1 cellular context compared by ENCODE assay signal in genomic region chr16:18789850-18790706, GRCh38.
TF ChIP-seq lines count a peak whose summit lies in the region.

Gene RPS15A (minus strand): TSS chr16:18790334. CDS start chr16:18789113, 1,221 bp downstream.

TF ChIP-seq in HEK293, 187 proteins besides CTCF, POLR2A, EP300 and RAD21 (continued from another document and continues in another):
- TF ChIP-seq ZBTB20 (tag by site-specific recombination; IDR thresholded peaks at IDR 0.05), result peak; percentile 46; the same call in 1 of the 2 replicates
- no peak for TF ChIP-seq ZBTB6 (tag by site-specific recombination; IDR thresholded peaks at IDR 0.05)
- no peak for TF ChIP-seq REST (tag by site-specific recombination; IDR thresholded peaks at IDR 0.05)
- TF ChIP-seq ZNF561 (tag by site-specific recombination; IDR thresholded peaks at IDR 0.05; ENCODE audit: borderline replicate concordance), result 0 out of 2 replicates have a peak, but pooled peaks have one; percentile 43
- 0 out of 2 replicates have a peak, but pooled peaks have one; percentile 36 for TF ChIP-seq ZNF366 (tag by site-specific recombination; conservative IDR thresholded peaks at IDR 0.05)
- TF ChIP-seq BCL6B (tag by site-specific recombination; IDR thresholded peaks at IDR 0.05), result no peak
- peak; percentile 4; the same call in 1 of the 2 replicates for TF ChIP-seq ZBTB7A (tag by site-specific recombination; IDR thresholded peaks at IDR 0.05; ENCODE audit: low read depth)
- no peak for TF ChIP-seq ZNF701 (tag by site-specific recombination; IDR thresholded peaks at IDR 0.05)
- TF ChIP-seq MYNN (tag by site-specific recombination; IDR thresholded peaks at IDR 0.05; ENCODE audit: borderline replicate concordance), result no peak
- no peak; the same call in 1 of the 2 replicates for TF ChIP-seq ZNF768 (tag by site-specific recombination; IDR thresholded peaks at IDR 0.05)
- peak; percentile 61; the same call in 1 of the 2 replicates for TF ChIP-seq KLF9 (tag by site-specific recombination; IDR thresholded peaks at IDR 0.05; ENCODE audit: low read depth)
- TF ChIP-seq SCRT1 (tag by site-specific recombination; IDR thresholded peaks at IDR 0.05; ENCODE audit: borderline replicate concordance), result no peak
- 0 out of 2 replicates have a peak, but pooled peaks have one; percentile 13 for TF ChIP-seq ZBTB48 (tag by site-specific recombination; IDR thresholded peaks at IDR 0.05)
- TF ChIP-seq ZNF580 (tag by site-specific recombination; IDR thresholded peaks at IDR 0.05), result peak; percentile 67; the same call in 1 of the 2 replicates
- TF ChIP-seq ZNF449 (tag by site-specific recombination; IDR thresholded peaks at IDR 0.05), result 0 out of 2 replicates have a peak, but pooled peaks have one; percentile 49
- TF ChIP-seq SALL2 (tag by site-specific recombination; IDR thresholded peaks at IDR 0.05; ENCODE audit: borderline replicate concordance), result no peak; the same call in 1 of the 2 replicates
- peak; percentile 97 for TF ChIP-seq YY2 (tag by site-specific recombination; IDR thresholded peaks at IDR 0.05)
- no peak for TF ChIP-seq ZNF221 (tag by site-specific recombination; IDR thresholded peaks at IDR 0.05; ENCODE audit: borderline replicate concordance)
- peak; percentile 50; the same call in 1 of the 2 replicates for TF ChIP-seq ZSCAN30 (tag by site-specific recombination; IDR thresholded peaks at IDR 0.05)
- no peak for TF ChIP-seq ZNF157 (tag by site-specific recombination; IDR thresholded peaks at IDR 0.05)
- TF ChIP-seq ZNF391 (tag by site-specific recombination; IDR thresholded peaks at IDR 0.05; ENCODE audit: borderline replicate concordance, low read depth), result peak; percentile 79; the same call in 1 of the 2 replicates
- TF ChIP-seq ZNF274 (IDR thresholded peaks at IDR 0.05; ENCODE audit: low read length), result no peak
- no peak for TF ChIP-seq ZNF274 (tag by site-specific recombination; IDR thresholded peaks at IDR 0.05; ENCODE audit: borderline replicate concordance)
- no peak for TF ChIP-seq ZNF23 (tag by site-specific recombination; IDR thresholded peaks at IDR 0.05; ENCODE audit: borderline replicate concordance)
- no peak for TF ChIP-seq ZNF571 (tag by site-specific recombination; IDR thresholded peaks at IDR 0.05)
- no peak for TF ChIP-seq ZNF184 (tag by site-specific recombination; IDR thresholded peaks at IDR 0.05)
- peak; percentile 91 for TF ChIP-seq GLI4 (tag by site-specific recombination; IDR thresholded peaks at IDR 0.05)
- no peak for TF ChIP-seq ZNF416 (tag by site-specific recombination; IDR thresholded peaks at IDR 0.05)
- no peak for TF ChIP-seq TSHZ1 (tag by site-specific recombination; IDR thresholded peaks at IDR 0.05; ENCODE audit: borderline replicate concordance)
- TF ChIP-seq GLI2 (tag by site-specific recombination; IDR thresholded peaks at IDR 0.05; ENCODE audit: borderline replicate concordance, low read depth), result no peak
- TF ChIP-seq ZNF248 (tag by site-specific recombination; IDR thresholded peaks at IDR 0.05), result no peak
- TF ChIP-seq FEZF1 (tag by site-specific recombination; IDR thresholded peaks at IDR 0.05), result no peak
- 0 out of 2 replicates have a peak, but pooled peaks have one; percentile 11 for TF ChIP-seq ZNF704 (tag by site-specific recombination; IDR thresholded peaks at IDR 0.05)
- peak; percentile 18 for TF ChIP-seq KLF1 (tag by site-specific recombination; IDR thresholded peaks at IDR 0.05)
- TF ChIP-seq ZBTB1 (tag by site-specific recombination; IDR thresholded peaks at IDR 0.05), result peak; percentile 81; the same call in 1 of the 2 replicates
- TF ChIP-seq PRDM4 (tag by site-specific recombination; IDR thresholded peaks at IDR 0.05), result no peak
- peak; percentile 73 for TF ChIP-seq IKZF3 (tag by site-specific recombination; IDR thresholded peaks at IDR 0.05)
- TF ChIP-seq ZNF654 (tag by site-specific recombination; IDR thresholded peaks at IDR 0.05; ENCODE audit: low read depth), result no peak
- TF ChIP-seq ZXDB (tag by site-specific recombination; IDR thresholded peaks at IDR 0.05), result peak; percentile 93
- no peak for TF ChIP-seq ZNF26 (tag by site-specific recombination; IDR thresholded peaks at IDR 0.05)
- TF ChIP-seq KLF16 (tag by site-specific recombination; IDR thresholded peaks at IDR 0.05), result peak; percentile 61
- TF ChIP-seq ZSCAN5A (tag by site-specific recombination; IDR thresholded peaks at IDR 0.05), result peak; percentile 63; the same call in 1 of the 2 replicates
- no peak for TF ChIP-seq OSR2 (tag by site-specific recombination; IDR thresholded peaks at IDR 0.05)
- peak; percentile 98 for TF ChIP-seq ZNF76 (tag by site-specific recombination; IDR thresholded peaks at IDR 0.05; ENCODE audit: borderline replicate concordance, low read depth)
- TF ChIP-seq ZFP37 (tag by site-specific recombination; IDR thresholded peaks at IDR 0.05), result 0 out of 2 replicates have a peak, but pooled peaks have one; percentile 89
